In the genomic region with DNA sequence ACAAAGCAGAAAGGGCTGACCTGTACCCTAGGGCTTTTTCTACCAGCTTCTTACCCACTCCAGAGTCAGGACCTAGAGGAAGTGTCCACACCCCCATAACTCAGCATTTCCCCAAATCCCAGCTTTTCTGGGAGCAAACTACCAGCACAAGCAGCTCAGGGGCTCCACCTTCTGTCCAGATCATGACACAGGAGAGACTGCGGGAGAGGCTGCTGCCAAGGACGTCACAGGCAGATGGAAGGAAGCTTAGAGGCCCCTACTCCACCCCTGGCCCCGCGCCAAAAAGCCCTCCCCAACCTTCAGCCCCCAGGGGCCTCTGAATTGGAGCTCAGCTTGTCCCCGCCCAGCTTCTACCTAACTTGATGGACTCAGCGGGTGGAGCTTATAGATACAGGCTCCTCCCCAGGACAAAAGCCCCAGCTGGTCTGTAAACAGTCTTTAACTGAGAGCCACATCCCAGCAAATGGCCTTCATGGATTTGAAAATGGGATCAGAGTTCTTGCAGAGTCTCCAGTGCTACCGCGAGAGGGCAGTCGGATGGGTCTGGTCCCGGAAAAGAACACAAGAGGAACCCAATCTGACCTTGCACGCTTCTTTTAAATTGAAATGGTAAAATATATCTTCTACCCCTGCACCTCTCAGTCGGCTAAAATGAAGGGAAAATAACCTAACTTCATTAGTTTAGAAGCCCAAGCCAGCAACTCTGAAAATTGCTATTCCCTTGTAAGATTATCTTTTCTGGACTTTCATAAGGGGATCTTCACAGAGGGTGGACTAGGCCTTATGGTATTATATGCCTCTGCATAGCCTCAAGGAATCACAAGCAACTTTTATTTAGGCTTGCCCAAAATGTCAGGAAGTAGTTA, we compare ENCODE assay signal across 8 cellular contexts. TPM values are rescaled to one million over a fixed set of nuclear protein-coding genes. Genes with fewer than 3 reads are reported as not detected.
A peak's percentile ranks its signal among the peaks of the same experiment; 100 is the strongest.
DNase-seq lines count a peak whose midpoint lies in the region; ATAC-seq and TF ChIP-seq lines count a peak whose summit lies in the region.

No MANE protein-coding gene starts in this region.

- TF ChIP-seq POLR2A in adrenal gland (IDR thresholded peaks at IDR 0.05): peak in 1 of 2 donors; percentile 73

- peak; percentile 84 for TF ChIP-seq CTCF in GM12873 (IDR thresholded peaks at IDR 0.05; ENCODE audit: insufficient read depth, low read depth, low read length, missing control alignments)
- TF ChIP-seq CTCF in adrenal gland (IDR thresholded peaks at IDR 0.05): peak; percentile 40 to 77 (median 64)
- peak; percentile 48 to 85 (median 71) for TF ChIP-seq CTCF in heart right ventricle (IDR thresholded peaks at IDR 0.05)

- H3K4me1 ChIP-seq in adrenal gland (replicated peaks in 1 of 2): peaks cover 33 to 46% of the 10 kb centered on the region in 2 donors
- H3K4me1 ChIP-seq in heart right ventricle: peaks cover 16 to 93% (median 63%) of the 10 kb centered on the region in 9 donors
- no peaks in the 10 kb centered on the region for H3K4me1 ChIP-seq in urinary bladder (ENCODE audit: insufficient read depth)

- H3K27ac ChIP-seq in adrenal gland: peak overlapping the region; percentile 61 to 96 (median 94)
- peak overlapping the region; percentile 81 to 97 (median 94) for H3K27ac ChIP-seq in heart right ventricle
- peak overlapping the region; percentile 96 for H3K27ac ChIP-seq in urinary bladder (ENCODE audit: low read depth)

- WGBS in adrenal gland, 4 donors: 0 to 2% (median 1%) methylated on average over 6 to 12 of the region's 12 CpGs
- 0 to 1% methylated on average over 12 of the region's 12 CpGs for WGBS in heart right ventricle, 2 donors
- 1% methylated on average over 12 of the region's 12 CpGs for WGBS in urinary bladder

- H3K27me3 ChIP-seq in adrenal gland (no peaks in the 10 kb centered on the region), heart right ventricle (no peaks in the 10 kb centered on the region)

- H3K36me3 ChIP-seq in adrenal gland (replicated peaks in 1 of 2) (peaks cover 0 to 48% of the 10 kb centered on the region in 2 donors), heart right ventricle (peaks cover 0 to 50% (median 46%) of the 10 kb centered on the region in 9 donors), urinary bladder (ENCODE audit: insufficient read depth) (peaks cover 3% of the 10 kb centered on the region)

- H3K4me3 ChIP-seq in adrenal gland: peak overlapping the region in 2 of 4 donors; percentile 78 to 84
- H3K4me3 ChIP-seq in heart right ventricle: peak overlapping the region in 9 of 10 donors; percentile 54 to 94 (median 75)
- peak overlapping the region; percentile 78 for H3K4me3 ChIP-seq in urinary bladder (ENCODE audit: low read depth, low read length)

- H3K9me3 ChIP-seq in adrenal gland (replicated peaks in 1 of 3): no peaks in the 10 kb centered on the region
- no peaks in the 10 kb centered on the region for H3K9me3 ChIP-seq in heart right ventricle

- DNase-seq in NCI-H1105 treated with DMSO at 0.1 percent for 48 hours (lab: John Stamatoyannopoulos, UW) (peak; percentile 95), SW480 (ENCODE audit: low spot score) (peak; percentile 100), adrenal gland (peak; percentile 99 to 100 (median 99)), heart right ventricle (peak; percentile 98 to 100), posterior vena cava (ENCODE audit: low spot score) (peak; percentile 99)

- ATAC-seq in HG02678 (IDR thresholded peaks at IDR 0.05; ENCODE audit: unreplicated experiment) (peak; percentile 62), heart right ventricle (peak; percentile 81 to 92 (median 87))

- intact Hi-C loops in adrenal gland (cut with DNase I) (loop anchor here in 1 of 2 donors (10.0 kb wide), 1 partner anchor 122 kb away; no protein-coding TSS in a partner anchor), heart right ventricle (cut with DNase I) (loop anchor here in 5 of 10 donors (1.0 to 10.0 kb wide), 8 partner anchors 45 to 512 kb away; a partner anchor contains a TSS), posterior vena cava (cut with DNase I) (loop anchor here in 1 of 2 donors (5.0 kb wide), 1 partner anchor 115 kb away; a partner anchor contains a TSS)

RNA-seq across cellular contexts. Expression of a gene that starts 6.8 kb away (rescaled TPM):
- total RNA-seq in adrenal gland: 10 to 100 TPM; 31.4 to 96.0 (median 80.0) TPM
- polyA plus RNA-seq in adrenal gland: 100 to 1,000 TPM in 1 of 3 donors, 10 to 100 TPM in 2; 21.9 to 115 (median 65.2) TPM
- total RNA-seq in heart right ventricle: 10 to 100 TPM; 28.7 to 58.7 (median 42.6) TPM
- polyA plus RNA-seq in heart right ventricle: 10 to 100 TPM in 1 of 2 donors, 1 to 10 TPM in 1; 8.8 to 52.4 TPM
- 10 to 100 TPM; 48.7 to 66.3 TPM for total RNA-seq in posterior vena cava
- 27.4 TPM for total RNA-seq in urinary bladder
- 30.9 TPM for polyA plus RNA-seq in urinary bladder

RNA-seq across cellular contexts. Expression of a gene that starts 8.9 kb away (rescaled TPM):
- total RNA-seq in adrenal gland (1,000 to 10,000 TPM in 1 of 8 donors, 100 to 1,000 TPM in 7; 512 to 1,073 (median 754) TPM), heart right ventricle (1,000 to 10,000 TPM; 2,092 to 3,612 (median 3,330) TPM), posterior vena cava (100 to 1,000 TPM; 363 to 368 TPM), urinary bladder (175 TPM)
- polyA plus RNA-seq in adrenal gland (1,000 to 10,000 TPM in 1 of 3 donors, 100 to 1,000 TPM in 2; 306 to 1,296 (median 573) TPM), heart right ventricle (1,000 to 10,000 TPM; 1,003 to 1,981 TPM), urinary bladder (583 TPM)

RNA-seq across cellular contexts. Expression of a gene that starts 51.2 kb away (rescaled TPM):
- total RNA-seq in adrenal gland (100 to 1,000 TPM in 4 of 8 donors, 10 to 100 TPM in 4; 47.3 to 171 (median 115) TPM), heart right ventricle (100 to 1,000 TPM in 9 of 10 donors, 10 to 100 TPM in 1; 100.0 to 139 (median 110) TPM), posterior vena cava (100 to 1,000 TPM; 132 to 145 TPM), urinary bladder (118 TPM)
- polyA plus RNA-seq in adrenal gland (100 to 1,000 TPM in 1 of 3 donors, 10 to 100 TPM in 2; 49.1 to 296 (median 68.1) TPM), heart right ventricle (10 to 100 TPM; 43.7 to 92.3 TPM), urinary bladder (184 TPM)
